Comparison of ENCODE assay signal across 8 cellular contexts in genomic region chr16:84013787-84014569, GRCh38. TPM values are rescaled to one million over a fixed set of nuclear protein-coding genes. Genes with fewer than 3 reads are reported as not detected.
A peak's percentile ranks its signal among the peaks of the same experiment; 100 is the strongest.
DNase-seq lines count a peak whose midpoint lies in the region; ATAC-seq, FAIRE-seq and TF ChIP-seq lines count a peak whose summit lies in the region.

No MANE protein-coding gene starts in this region.

- H3K4me1 ChIP-seq in SJSA1 (replicated peaks), result no peaks in the 10 kb centered on the region

- ATAC-seq in GM21786 (IDR thresholded peaks at IDR 0.05; ENCODE audit: unreplicated experiment), result peak; percentile 85

- peaks cover 4% of the 10 kb centered on the region; the same call in 1 of the 2 replicates for H3K9me3 ChIP-seq in SJSA1 (replicated peaks)

- TF ChIP-seq POLR2A in lower leg skin (IDR thresholded peaks at IDR 0.05), result no peak

- no peak overlapping the region for H3K27ac Mint-ChIP-seq in activated naive CD4-positive, alpha-beta T cell treated with anti-CD3 and anti-CD28 coated beads, Interleukin-2, amount 10 ng/mL, durations not matched to agents 7 days and 5 days

- H3K27me3 Mint-ChIP-seq in activated naive CD4-positive, alpha-beta T cell treated with anti-CD3 and anti-CD28 coated beads, Interleukin-2, amount 10 ng/mL, durations not matched to agents 7 days and 5 days, result peaks cover 14% of the 10 kb centered on the region

- CTCF ChIA-PET in activated naive CD4-positive, alpha-beta T cell treated with anti-CD3 and anti-CD28 coated beads, Interleukin-2, amount 10 ng/mL, durations not matched to agents 7 days and 5 days (lab: Charles Lee), result interaction anchor here (0.8 to 1.4 kb wide), 4 partner anchors 11 to 162 kb away, joined by 3 to 5 read pairs (median 3); no protein-coding TSS in a partner anchor

- intact Hi-C loops in lower leg skin (cut with DNase I; ENCODE audit: low total_unique reads), result no loop called here

- H3K9me3 Mint-ChIP-seq in activated naive CD4-positive, alpha-beta T cell treated with anti-CD3 and anti-CD28 coated beads, Interleukin-2, amount 10 ng/mL, durations not matched to agents 7 days and 5 days, result no peaks in the 10 kb centered on the region

- H3K4me3 ChIP-seq in Jurkat, Clone E6-1 (ENCODE audit: low read length), result no peak overlapping the region
- H3K4me3 ChIP-seq in SJSA1 (no peak overlapping the region), lower leg skin (ENCODE audit: low read depth, poor library complexity, severe bottlenecking) (no peak overlapping the region)

- H3K4me3 Mint-ChIP-seq in activated naive CD4-positive, alpha-beta T cell treated with anti-CD3 and anti-CD28 coated beads, Interleukin-2, amount 10 ng/mL, durations not matched to agents 7 days and 5 days, result no peak overlapping the region

- H3K36me3 Mint-ChIP-seq in activated naive CD4-positive, alpha-beta T cell treated with anti-CD3 and anti-CD28 coated beads, Interleukin-2, amount 10 ng/mL, durations not matched to agents 7 days and 5 days, result no peaks in the 10 kb centered on the region

- H3K27me3 ChIP-seq in SJSA1 (replicated peaks), result no peaks in the 10 kb centered on the region

- FAIRE-seq in G401.6 (lab: Jason Lieb, UNC), result peak; percentile 76

- peaks cover 12% of the 10 kb centered on the region for H3K4me1 Mint-ChIP-seq in activated naive CD4-positive, alpha-beta T cell treated with anti-CD3 and anti-CD28 coated beads, Interleukin-2, amount 10 ng/mL, durations not matched to agents 7 days and 5 days

- peak; percentile 76 for DNase-seq in Jurkat, Clone E6-1 (ENCODE audit: low read depth, low spot score)
- peak; percentile 66 to 67 for DNase-seq in SJSA1 (ENCODE audit: low read depth in 1 of 2, low spot score in 2 of 2)
- peak; percentile 75 for DNase-seq in activated naive CD4-positive, alpha-beta T cell treated with anti-CD3 and anti-CD28 coated beads, Interleukin-2, amount 10 ng/mL, durations not matched to agents 7 days and 5 days
- DNase-seq in inferior parietal cortex (ENCODE audit: extremely low spot score), result peak; percentile 69
- peak; percentile 55 to 73 for DNase-seq in stimulated activated CD8-positive, alpha-beta memory T cell treated with anti-CD3 and anti-CD28 coated beads, Interleukin-15, amount 100 ng/mL, for 48 hours (ENCODE audit: low read depth in 2 of 2)
- DNase-seq in lower leg skin (ENCODE audit: low spot score in 2 of 2), result no peak

- 17 to 22% methylated on average over 12 to 14 of the region's 14 CpGs for WGBS in lower leg skin, 2 donors

- no peak overlapping the region for H3K27ac ChIP-seq in SJSA1

- no peak for TF ChIP-seq CTCF in lower leg skin (IDR thresholded peaks at IDR 0.05)

- no peaks in the 10 kb centered on the region for H3K36me3 ChIP-seq in SJSA1

RNA-seq across cellular contexts. Expression of gene SLC38A8, which starts 28.6 kb away (rescaled TPM):
- not detected for polyA plus RNA-seq in Jurkat, Clone E6-1 (2012; ENCODE audit: insufficient read depth, insufficient read length)
- total RNA-seq in SJSA1 (2014; rRNA removed; shearing (Covaris generic)), result not detected in 2 replicates
- not detected for total RNA-seq in lower leg skin

RNA-seq across cellular contexts. Expression of gene NECAB2, which starts 45.9 kb away (rescaled TPM):
- polyA plus RNA-seq in Jurkat, Clone E6-1 (2012; ENCODE audit: insufficient read depth, insufficient read length), result not detected
- not detected in 2 replicates for total RNA-seq in SJSA1 (2014; rRNA removed; shearing (Covaris generic))
- not detected for total RNA-seq in lower leg skin

Comparison
In these comparisons a context has a peak if more than half of its experiments do, and no peak if none do; other contexts are left out.
1. DNase-seq: peak in Jurkat, Clone E6-1 (single experiment), SJSA1 (2 of 2), activated naive CD4-positive, alpha-beta T cell treated with anti-CD3 and anti-CD28 coated beads, Interleukin-2, amount 10 ng/mL, durations not matched to agents 7 days and 5 days (single experiment), inferior parietal cortex (single experiment) and stimulated activated CD8-positive, alpha-beta memory T cell treated with anti-CD3 and anti-CD28 coated beads, Interleukin-15, amount 100 ng/mL, for 48 hours (2 of 2); none in lower leg skin (0 of 2).